26 cellular contexts compared by ENCODE assay signal in the genomic region with DNA sequence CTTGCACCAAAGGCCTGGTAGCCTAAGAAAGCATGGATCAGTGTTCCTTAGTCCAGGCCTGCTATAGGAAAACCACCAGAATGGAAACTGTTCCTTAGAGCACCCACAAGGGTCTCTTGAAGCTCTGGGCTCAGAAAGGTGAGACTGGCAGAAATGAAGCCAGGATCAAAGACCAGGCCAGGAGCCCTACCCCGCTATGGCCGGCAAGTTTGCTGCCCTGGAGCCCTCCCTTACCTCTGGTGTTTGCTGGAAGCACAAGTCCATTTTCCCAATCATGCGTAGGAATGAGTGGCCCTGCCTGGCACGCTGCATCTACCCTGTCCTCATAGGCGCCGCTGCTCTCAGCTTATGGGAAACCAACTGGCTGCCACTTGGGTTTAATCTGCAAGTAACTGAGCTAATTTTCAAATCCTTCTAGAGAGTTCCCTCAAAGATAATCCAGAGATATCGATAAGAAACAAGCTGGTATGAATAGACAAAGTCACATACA.
"Had no signal": no experiment of that assay in that cellular context is flagged by ENCODE, and none has a peak within 500 bp of the region (broad histone marks: within the 10 kb centered on the region; RNA-seq: fewer than 3 reads in every experiment).

No MANE protein-coding gene starts in this region.

- H3K27me3 ChIP-seq: left lung, right atrium auricular region, spleen, suprapubic skin, transverse colon, upper lobe of right lung, uterus had no signal

- ATAC-seq: heart right ventricle; left cardiac atrium; left lung; naive thymus-derived CD4-positive, alpha-beta T cell; stimulated activated naive CD8-positive, alpha-beta T cell treated with anti-CD3 and anti-CD28 coated beads, Interleukin-15, amount 100 ng/mL, for 72 hours; upper lobe of right lung had no signal

- H3K9me3 Mint-ChIP-seq: stimulated activated naive CD8-positive, alpha-beta T cell treated with anti-CD3 and anti-CD28 coated beads, Interleukin-15, amount 100 ng/mL, for 72 hours had no signal

- DNase-seq: dermis blood vessel endothelial cell; effector memory CD4-positive, alpha-beta T cell; foreskin melanocyte; glutamatergic neuron; heart right ventricle; hippocampal formation; left cardiac atrium; left lung; mesenchymal stem cell; midbrain; naive thymus-derived CD4-positive, alpha-beta T cell; nephron progenitor cell; nucleus accumbens; spleen; stimulated activated CD4-positive, alpha-beta T cell treated with anti-CD3 and anti-CD28 coated beads, Interleukin-4, amount 100 ng/mL, for 4 hours; stimulated activated naive CD4-positive, alpha-beta T cell; stimulated activated naive CD8-positive, alpha-beta T cell treated with anti-CD3 and anti-CD28 coated beads, Interleukin-15, amount 100 ng/mL, for 72 hours; transverse colon; upper lobe of right lung; uterus had no signal

- H3K4me3 ChIP-seq: coronary artery, esophagus muscularis mucosa, heart right ventricle, left lung, prostate gland, right atrium auricular region, skin epidermis, spleen, suprapubic skin, transverse colon, upper lobe of right lung, uterus had no signal

- H3K9me3 ChIP-seq: esophagus muscularis mucosa, heart right ventricle, left lung, prostate gland, right atrium auricular region, spleen, suprapubic skin, transverse colon, upper lobe of right lung, uterus had no signal

- H3K27ac Mint-ChIP-seq: nephron progenitor cell had no signal

- H3K27me3 Mint-ChIP-seq: naive thymus-derived CD4-positive, alpha-beta T cell; stimulated activated naive CD8-positive, alpha-beta T cell treated with anti-CD3 and anti-CD28 coated beads, Interleukin-15, amount 100 ng/mL, for 72 hours had no signal

- H3K27ac ChIP-seq: coronary artery, esophagus muscularis mucosa, heart right ventricle, left lung, right atrium auricular region, skin epidermis, spleen, suprapubic skin, transverse colon, upper lobe of right lung, uterus had no signal

- H3K36me3 ChIP-seq: prostate gland, transverse colon, uterus had no signal

- H3K4me1 ChIP-seq: left lung, prostate gland, right atrium auricular region, spleen, transverse colon, upper lobe of right lung, uterus had no signal

- H3K4me3 Mint-ChIP-seq: nephron progenitor cell had no signal
